ENCODE assay signal across 14 cellular contexts in genomic region chr9:37002413-37003217, GRCh38. TPM values are rescaled to one million over a fixed set of nuclear protein-coding genes. Genes with fewer than 3 reads are reported as not detected.
DNase-seq lines count a peak whose midpoint lies in the region; ATAC-seq and TF ChIP-seq lines count a peak whose summit lies in the region.
"Had no signal": no experiment of that assay in that cellular context is flagged by ENCODE, and none has a peak within 500 bp of the region (broad histone marks: within the 10 kb centered on the region; RNA-seq: fewer than 3 reads in every experiment).

No MANE protein-coding gene starts in this region.

- H3K9me3 Mint-ChIP-seq in activated CD4-positive, alpha-beta T cell treated with anti-CD3 and anti-CD28 coated beads, Interleukin-2, amount 10 ng/mL, durations not matched to agents 24 days and 14 days = no peaks in the 10 kb centered on the region
- no peaks in the 10 kb centered on the region for H3K9me3 Mint-ChIP-seq in activated B cell treated with CpG ODN at 0.5 μM for 24 hours
- H3K9me3 Mint-ChIP-seq in immature natural killer cell = no peaks in the 10 kb centered on the region

- ATAC-seq in activated B cell treated with CpG ODN at 0.5 μM for 24 hours (ENCODE audit: low read depth) (peak; percentile 11), HG03039 (IDR thresholded peaks at IDR 0.05; ENCODE audit: unreplicated experiment) (no peak)
- ATAC-seq: Right ventricle myocardium inferior had no signal

- H3K9me3 ChIP-seq in iPS-18c (ENCODE audit: control insufficient read depth, insufficient read depth, low read length) = peaks cover 2% of the 10 kb centered on the region
- no peaks in the 10 kb centered on the region for H3K9me3 ChIP-seq in spleen
- H3K9me3 ChIP-seq: breast epithelium, left ventricle myocardium inferior had no signal

- no peak for DNase-seq in activated CD4-positive, alpha-beta T cell treated with anti-CD3 and anti-CD28 coated beads, Interleukin-2, amount 10 ng/mL, durations not matched to agents 24 days and 14 days
- no peak for DNase-seq in activated CD4-positive, alpha-beta T cell treated with anti-CD3 and anti-CD28 coated beads for 1 hour
- no peak for DNase-seq in activated B cell treated with CpG ODN at 0.5 μM for 24 hours
- DNase-seq in spleen = peak; percentile 88
- DNase-seq in immature natural killer cell = no peak
- no peak for DNase-seq in mucosa of gallbladder (ENCODE audit: low spot score)
- DNase-seq: activated CD8-positive, alpha-beta memory T cell treated with anti-CD3 and anti-CD28 coated beads for 24 hours; COR-L47; left ventricle myocardium inferior had no signal

- TF ChIP-seq CTCF in activated B cell treated with CpG ODN at 0.5 μM for 24 hours (IDR thresholded peaks at IDR 0.05) (no peak), spleen (IDR thresholded peaks at IDR 0.05 in 8 of 11, conservative IDR thresholded peaks at IDR 0.05 in 3 of 11) (no peak)

- TF ChIP-seq POLR2A in spleen (IDR thresholded peaks at IDR 0.05) = no peak

- peak overlapping the region; percentile 10 to 91 (median 78) for H3K27ac ChIP-seq in spleen
- H3K27ac ChIP-seq: breast epithelium, left ventricle myocardium inferior had no signal

- peaks cover 0 to 78% (median 18%) of the 10 kb centered on the region in 7 donors for H3K27me3 ChIP-seq in spleen (replicated peaks in 1 of 7)

- peaks cover 0 to 98% (median 51%) of the 10 kb centered on the region in 6 donors for H3K4me1 ChIP-seq in spleen
- H3K4me1 ChIP-seq: breast epithelium, left ventricle myocardium inferior had no signal

- H3K4me3 ChIP-seq in iPS-18c (ENCODE audit: insufficient read depth, low read depth, low read length) (peak overlapping the region; percentile 46), spleen (peak overlapping the region in 7 of 8 donors; percentile 11 to 65 (median 31))
- H3K4me3 ChIP-seq: breast epithelium, left ventricle myocardium inferior had no signal

- peak overlapping the region; percentile 41 for H3K4me3 Mint-ChIP-seq in activated CD4-positive, alpha-beta T cell treated with anti-CD3 and anti-CD28 coated beads, Interleukin-2, amount 10 ng/mL, durations not matched to agents 24 days and 14 days
- H3K4me3 Mint-ChIP-seq in activated B cell treated with CpG ODN at 0.5 μM for 24 hours (peak overlapping the region; percentile 86), immature natural killer cell (peak overlapping the region in 1 of 5 donors; percentile 50)

- H3K36me3 ChIP-seq in spleen = peaks cover 0 to 8% (median 0%) of the 10 kb centered on the region in 6 donors
- H3K36me3 ChIP-seq: breast epithelium, left ventricle myocardium inferior had no signal

- 7 to 10% (median 8%) methylated on average over 26 to 62 of the region's 62 CpGs for WGBS in spleen, 5 donors

- CTCF ChIA-PET in activated B cell treated with CpG ODN at 0.5 μM for 24 hours (lab: Charles Lee) = interaction anchor here (1.6 kb wide), 2 partner anchors 199 to 298 kb away, joined by 3 read pairs; no protein-coding TSS in a partner anchor

- H3K27me3 Mint-ChIP-seq in activated CD4-positive, alpha-beta T cell treated with anti-CD3 and anti-CD28 coated beads, Interleukin-2, amount 10 ng/mL, durations not matched to agents 24 days and 14 days = peaks cover 61% of the 10 kb centered on the region
- no peaks in the 10 kb centered on the region for H3K27me3 Mint-ChIP-seq in activated B cell treated with CpG ODN at 0.5 μM for 24 hours
- peaks cover 7 to 24% (median 12%) of the 10 kb centered on the region in 3 donors for H3K27me3 Mint-ChIP-seq in immature natural killer cell (ENCODE audit: low read depth in 3 of 3)

- no peak overlapping the region for H3K27ac Mint-ChIP-seq in activated CD4-positive, alpha-beta T cell treated with anti-CD3 and anti-CD28 coated beads, Interleukin-2, amount 10 ng/mL, durations not matched to agents 24 days and 14 days
- peak overlapping the region; percentile 84 for H3K27ac Mint-ChIP-seq in activated B cell treated with CpG ODN at 0.5 μM for 24 hours
- H3K27ac Mint-ChIP-seq in immature natural killer cell = no peak overlapping the region

- no peaks in the 10 kb centered on the region for H3K4me1 Mint-ChIP-seq in activated CD4-positive, alpha-beta T cell treated with anti-CD3 and anti-CD28 coated beads, Interleukin-2, amount 10 ng/mL, durations not matched to agents 24 days and 14 days
- peaks cover 93% of the 10 kb centered on the region for H3K4me1 Mint-ChIP-seq in activated B cell treated with CpG ODN at 0.5 μM for 24 hours
- H3K4me1 Mint-ChIP-seq in immature natural killer cell = no peaks in the 10 kb centered on the region

- H3K36me3 Mint-ChIP-seq in activated CD4-positive, alpha-beta T cell treated with anti-CD3 and anti-CD28 coated beads, Interleukin-2, amount 10 ng/mL, durations not matched to agents 24 days and 14 days (ENCODE audit: low read depth) = no peaks in the 10 kb centered on the region
- H3K36me3 Mint-ChIP-seq in activated B cell treated with CpG ODN at 0.5 μM for 24 hours (ENCODE audit: low read depth) = peaks cover 92% of the 10 kb centered on the region
- H3K36me3 Mint-ChIP-seq in immature natural killer cell = peaks cover 0 to 3% (median 0%) of the 10 kb centered on the region in 3 donors

- intact Hi-C loops in activated CD4-positive, alpha-beta T cell treated with anti-CD3 and anti-CD28 coated beads, Interleukin-2, amount 10 ng/mL, durations not matched to agents 24 days and 14 days (cut with micrococcal nuclease) = no loop called here
- intact Hi-C loops in activated B cell treated with CpG ODN at 0.5 μM for 24 hours (cut with micrococcal nuclease) (no loop called here), spleen (cut with DNase I; ENCODE audit: low total_unique reads) (no loop called here)

- POLR2A ChIA-PET in activated B cell treated with CpG ODN at 0.5 μM for 24 hours (lab: Charles Lee) = interaction anchor here (0.7 to 9.6 kb wide), 10 partner anchors 7 to 118 kb away, joined by 4 to 291 read pairs (median 17); partner anchors contain the start of gene ZCCHC7

RNA-seq across cellular contexts. Expression of gene PAX5, which starts 31.5 kb away (rescaled TPM):
- total RNA-seq in activated CD4-positive, alpha-beta T cell treated with anti-CD3 and anti-CD28 coated beads, Interleukin-2, amount 10 ng/mL, durations not matched to agents 24 days and 14 days = 0.16 and 0.33 TPM in 2 replicates
- total RNA-seq in activated B cell treated with CpG ODN at 0.5 μM for 24 hours = 580 and 619 TPM in 2 replicates
- total RNA-seq in spleen = 100 to 1,000 TPM in 2 of 7 donors, 10 to 100 TPM in 5; 48.3 to 120 (median 76.4) TPM
- polyA plus RNA-seq in spleen = 10 to 100 TPM; 15.9 to 54.6 (median 22.6) TPM
- polyA plus RNA-seq in immature natural killer cell = under 1 TPM in 1 of 3 donors, not detected in 2; 0.03 TPM
- 0.12 TPM for total RNA-seq in mucosa of gallbladder
- total RNA-seq: frontal cortex, left ventricle myocardium inferior, Right ventricle myocardium inferior had no signal

Comparison
In these comparisons a context has a peak if more than half of its experiments do, and no peak if none do; other contexts are left out.
1. RNA of gene PAX5, which starts 31.5 kb away (total RNA-seq): 580 to 619 TPM in activated B cell treated with CpG ODN at 0.5 μM for 24 hours and 48.3 to 120 TPM in spleen; 0.16 to 0.33 TPM in activated CD4-positive, alpha-beta T cell treated with anti-CD3 and anti-CD28 coated beads, Interleukin-2, amount 10 ng/mL, durations not matched to agents 24 days and 14 days and 0.12 TPM in mucosa of gallbladder (single experiment); every median in the first group is over 10 times any median in the second.